Comparison of ENCODE assay signal across 13 cellular contexts in the genomic region with DNA sequence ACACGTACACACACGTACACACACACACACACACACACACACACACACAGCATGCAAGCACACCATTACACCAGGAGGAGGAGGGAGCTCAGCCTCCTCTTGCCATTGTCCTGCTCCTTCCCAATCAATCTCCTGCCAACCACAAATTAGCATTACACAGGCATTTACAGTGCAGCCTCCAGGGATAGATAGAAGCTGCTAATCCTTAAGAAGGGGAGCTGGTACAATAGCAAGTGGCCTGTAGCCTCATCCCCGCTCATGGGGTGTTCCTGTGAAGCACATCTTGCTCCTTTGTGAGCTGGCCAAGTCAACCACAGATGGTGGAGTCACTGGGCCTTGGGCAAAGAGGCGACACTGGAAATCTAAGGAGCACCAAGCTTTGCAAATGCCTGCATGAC.
DNase-seq lines count a peak whose midpoint lies in the region; ATAC-seq and TF ChIP-seq lines count a peak whose summit lies in the region.
"Had no signal": no experiment of that assay in that cellular context is flagged by ENCODE, and none has a peak within 500 bp of the region (broad histone marks: within the 10 kb centered on the region; RNA-seq: fewer than 3 reads in every experiment).

No MANE protein-coding gene starts in this region.

- H3K27me3 ChIP-seq in BE2C, result no peaks in the 10 kb centered on the region
- H3K27me3 ChIP-seq in HUES64 (ENCODE audit: insufficient read depth, low read length), result no peaks in the 10 kb centered on the region
- no peaks in the 10 kb centered on the region for H3K27me3 ChIP-seq in adrenal gland
- H3K27me3 ChIP-seq: BLaER1 treated with 17β-estradiol and CSF1 and Interleukin-3, amounts not matched to agents 10 nM and 100 nM had no signal

- TF ChIP-seq POLR2A in adrenal gland (IDR thresholded peaks at IDR 0.05), result no peak

- peak overlapping the region; percentile 88 for H3K27ac ChIP-seq in HUES64 (ENCODE audit: low read depth, low read length)
- peak overlapping the region in 1 of 5 donors; percentile 81 for H3K27ac ChIP-seq in adrenal gland
- H3K27ac ChIP-seq: BLaER1 treated with 17β-estradiol and CSF1 and Interleukin-3, amounts not matched to agents 10 nM and 100 nM; HL-60 had no signal

- no peak for DNase-seq in BE2C
- peak; percentile 64 for DNase-seq in astrocyte of the hippocampus (ENCODE audit: low read depth, low spot score)
- DNase-seq in mesothelial cell of epicardium (ENCODE audit: low spot score in 2 of 2, unreplicated experiment in 2 of 2), result no peak
- no peak for DNase-seq in NCI-H2081 (lab: John Stamatoyannopoulos, UW)
- no peak for DNase-seq in adrenal gland
- no peak for DNase-seq in HUDEP-2 (lab: John Stamatoyannopoulos, UW; ENCODE audit: unreplicated experiment in 76 of 76)
- DNase-seq: activated T-cell treated with anti-CD3 and anti-CD28 coated beads, Interleukin-2, amount 50 U/mL, for 72 hours; kidney; natural killer cell had no signal

- H3K9me3 ChIP-seq in BE2C (no peaks in the 10 kb centered on the region), HUES64 (ENCODE audit: insufficient read depth, low read depth, low read length) (no peaks in the 10 kb centered on the region), adrenal gland (replicated peaks in 1 of 3) (no peaks in the 10 kb centered on the region)
- H3K9me3 ChIP-seq: BLaER1 treated with 17β-estradiol and CSF1 and Interleukin-3, amounts not matched to agents 10 nM and 100 nM had no signal

- H3K4me1 ChIP-seq in BE2C (peaks cover 21% of the 10 kb centered on the region), HUES64 (ENCODE audit: insufficient read depth, low read length) (peaks cover 47% of the 10 kb centered on the region), adrenal gland (replicated peaks in 1 of 2) (peaks cover 8 to 23% of the 10 kb centered on the region in 2 donors)

- intact Hi-C loops in adrenal gland (cut with DNase I), result no loop called here

- no peak overlapping the region for H3K4me3 Mint-ChIP-seq in mesothelial cell of epicardium
- H3K4me3 Mint-ChIP-seq: activated T-cell treated with anti-CD3 and anti-CD28 coated beads, Interleukin-2, amount 50 U/mL, for 72 hours; natural killer cell had no signal

- 8% methylated on average over 4 of the region's 4 CpGs for WGBS in HUES64
- WGBS in adrenal gland, 4 donors, result 62 to 90% (median 79%) methylated on average over 4 of the region's 4 CpGs

- TF ChIP-seq CTCF in BE2C (IDR thresholded peaks at IDR 0.05; ENCODE audit: low read depth, low read length) (0 out of 2 replicates have a peak, but pooled peaks have one; percentile 17), mesothelial cell of epicardium (IDR thresholded peaks at IDR 0.05; ENCODE audit: unreplicated experiment) (no peak), adrenal gland (IDR thresholded peaks at IDR 0.05) (no peak)

- H3K4me1 Mint-ChIP-seq in mesothelial cell of epicardium, result peaks cover 81% of the 10 kb centered on the region
- H3K4me1 Mint-ChIP-seq: natural killer cell had no signal

- peak overlapping the region; percentile 83 for H3K27ac Mint-ChIP-seq in mesothelial cell of epicardium
- H3K27ac Mint-ChIP-seq: activated T-cell treated with anti-CD3 and anti-CD28 coated beads, Interleukin-2, amount 50 U/mL, for 72 hours; natural killer cell had no signal

- ATAC-seq in HG03135 (IDR thresholded peaks at IDR 0.05; ENCODE audit: unreplicated experiment), result no peak
- ATAC-seq: activated T-cell treated with anti-CD3 and anti-CD28 coated beads, Interleukin-2, amount 50 U/mL, for 72 hours; natural killer cell had no signal

- H3K4me3 ChIP-seq in BE2C (ENCODE audit: low read depth, low read length) (no peak overlapping the region), HUES64 (ENCODE audit: low read length) (no peak overlapping the region), adrenal gland (no peak overlapping the region)
- H3K4me3 ChIP-seq: BLaER1 treated with 17β-estradiol and CSF1 and Interleukin-3, amounts not matched to agents 10 nM and 100 nM had no signal

- no peaks in the 10 kb centered on the region for H3K9me3 Mint-ChIP-seq in mesothelial cell of epicardium
- H3K9me3 Mint-ChIP-seq: activated T-cell treated with anti-CD3 and anti-CD28 coated beads, Interleukin-2, amount 50 U/mL, for 72 hours; natural killer cell had no signal

- H3K36me3 Mint-ChIP-seq in mesothelial cell of epicardium, result no peaks in the 10 kb centered on the region
- H3K36me3 Mint-ChIP-seq: natural killer cell had no signal

- 0 out of 2 replicates have a peak overlapping the region, but pooled peaks have one; percentile 4 for H3K9ac ChIP-seq in HUES64 (ENCODE audit: low read depth, low read length)
- H3K9ac ChIP-seq: BLaER1 treated with 17β-estradiol and CSF1 and Interleukin-3, amounts not matched to agents 10 nM and 100 nM had no signal

- no peaks in the 10 kb centered on the region for H3K36me3 ChIP-seq in BE2C
- H3K36me3 ChIP-seq in HUES64 (ENCODE audit: insufficient read depth, low read length), result no peaks in the 10 kb centered on the region
- no peaks in the 10 kb centered on the region for H3K36me3 ChIP-seq in adrenal gland (replicated peaks in 1 of 2)
- H3K36me3 ChIP-seq: BLaER1 treated with 17β-estradiol and CSF1 and Interleukin-3, amounts not matched to agents 10 nM and 100 nM had no signal

- H3K27me3 Mint-ChIP-seq in mesothelial cell of epicardium (ENCODE audit: low read depth), result no peaks in the 10 kb centered on the region
